Comparison of ENCODE assay signal across 1 cellular context in genomic region chr1:2413495-2414296, GRCh38.
A peak's percentile ranks its signal among the peaks of the same experiment; 100 is the strongest.
TF ChIP-seq lines count a peak whose summit lies in the region.

No MANE protein-coding gene starts in this region.

TF ChIP-seq in HepG2, 621 proteins besides CTCF, POLR2A, EP300 and RAD21 (continued from another document and continues in another):
- no peak for TF ChIP-seq ZNF318 (CRISPR knock-in tag; IDR thresholded peaks at IDR 0.05)
- peak; percentile 44; the same call in 1 of the 2 replicates for TF ChIP-seq HOXA3 (CRISPR knock-in tag; IDR thresholded peaks at IDR 0.05)
- TF ChIP-seq GATA4 (IDR thresholded peaks at IDR 0.05; ENCODE audit: borderline replicate concordance, low read depth), result no peak
- no peak for TF ChIP-seq ZNF292 (CRISPR knock-in tag; IDR thresholded peaks at IDR 0.05; ENCODE audit: borderline replicate concordance, low read depth)
- no peak for TF ChIP-seq MED13 (CRISPR knock-in tag; IDR thresholded peaks at IDR 0.05)
- no peak for TF ChIP-seq ZNF784 (CRISPR knock-in tag; IDR thresholded peaks at IDR 0.05; ENCODE audit: borderline replicate concordance)
- TF ChIP-seq ZNF761 (CRISPR knock-in tag; conservative IDR thresholded peaks at IDR 0.05), result no peak; the same call in 1 of the 2 replicates
- TF ChIP-seq PTBP1 (IDR thresholded peaks at IDR 0.05; ENCODE audit: low read depth, low read length, poor library complexity, severe bottlenecking), result peak; percentile 70
- TF ChIP-seq ZNF775 (CRISPR knock-in tag; IDR thresholded peaks at IDR 0.05; ENCODE audit: borderline replicate concordance), result peak; percentile 74; the same call in 1 of the 2 replicates
- no peak for TF ChIP-seq ARNT (IDR thresholded peaks at IDR 0.05)
- TF ChIP-seq SIN3A (IDR thresholded peaks at IDR 0.05; ENCODE audit: borderline replicate concordance, low read depth, low read length), result 0 out of 2 replicates have a peak, but pooled peaks have one; percentile 37
- TF ChIP-seq HDAC1 (CRISPR knock-in tag; IDR thresholded peaks at IDR 0.05), result peak; percentile 59; the same call in 1 of the 2 replicates
- no peak; the same call in 1 of the 2 replicates for TF ChIP-seq ZNF607 (CRISPR knock-in tag; IDR thresholded peaks at IDR 0.05; ENCODE audit: borderline replicate concordance)
- TF ChIP-seq SP4 (CRISPR knock-in tag; IDR thresholded peaks at IDR 0.05), result no peak
- peak; percentile 20; the same call in 1 of the 2 replicates for TF ChIP-seq RAD51 (IDR thresholded peaks at IDR 0.05; ENCODE audit: borderline replicate concordance)
- no peak for TF ChIP-seq HOXD1 (CRISPR knock-in tag; IDR thresholded peaks at IDR 0.05)
- no peak for TF ChIP-seq ZNF496 (CRISPR knock-in tag; IDR thresholded peaks at IDR 0.05; ENCODE audit: insufficient replicate concordance)
- no peak for TF ChIP-seq PHF5A (CRISPR knock-in tag; IDR thresholded peaks at IDR 0.05; ENCODE audit: low read depth, unreplicated experiment)
- 0 out of 2 replicates have a peak, but pooled peaks have one; percentile 18 for TF ChIP-seq ZNF780A (CRISPR knock-in tag; IDR thresholded peaks at IDR 0.05)
- TF ChIP-seq ZNF605 (CRISPR knock-in tag; IDR thresholded peaks at IDR 0.05), result peak; percentile 82
- TF ChIP-seq DMTF1 (CRISPR knock-in tag; IDR thresholded peaks at IDR 0.05), result no peak
- TF ChIP-seq HNRNPL (IDR thresholded peaks at IDR 0.05; ENCODE audit: low read depth, low read length), result peak; percentile 82
- TF ChIP-seq ZSCAN29 (CRISPR knock-in tag; conservative IDR thresholded peaks at IDR 0.05), result no peak
- no peak for TF ChIP-seq SMARCE1 (IDR thresholded peaks at IDR 0.05; ENCODE audit: borderline replicate concordance)
- peak; percentile 16; the same call in 1 of the 2 replicates for TF ChIP-seq YEATS2 (CRISPR knock-in tag; IDR thresholded peaks at IDR 0.05; ENCODE audit: borderline replicate concordance)
- TF ChIP-seq HNRNPH1 (optimal IDR thresholded peaks at IDR 0.05; ENCODE audit: low read depth, low read length), result no peak
- no peak for TF ChIP-seq ZXDC (CRISPR knock-in tag; IDR thresholded peaks at IDR 0.05)
- TF ChIP-seq ZFP37 (CRISPR knock-in tag; IDR thresholded peaks at IDR 0.05; ENCODE audit: borderline replicate concordance), result no peak
- TF ChIP-seq ZNF235 (CRISPR knock-in tag; IDR thresholded peaks at IDR 0.05; ENCODE audit: borderline replicate concordance), result peak; percentile 34; the same call in 1 of the 2 replicates
- no peak for TF ChIP-seq ZSCAN12 (CRISPR knock-in tag; IDR thresholded peaks at IDR 0.05)
- TF ChIP-seq ZC3H13 (CRISPR knock-in tag; IDR thresholded peaks at IDR 0.05), result peak; percentile 82; the same call in 1 of the 2 replicates
- peak; percentile 7; the same call in 1 of the 2 replicates for TF ChIP-seq ZBTB42 (CRISPR knock-in tag; IDR thresholded peaks at IDR 0.05)
- TF ChIP-seq ZNF850 (CRISPR knock-in tag; conservative IDR thresholded peaks at IDR 0.05), result no peak
- TF ChIP-seq ZNF768 (CRISPR knock-in tag; IDR thresholded peaks at IDR 0.05), result 0 out of 2 replicates have a peak, but pooled peaks have one; percentile 7
- no peak; the same call in 1 of the 2 replicates for TF ChIP-seq RFXAP (CRISPR knock-in tag; IDR thresholded peaks at IDR 0.05; ENCODE audit: borderline replicate concordance)
- TF ChIP-seq ZNF282 (IDR thresholded peaks at IDR 0.05; ENCODE audit: partially characterized antibody), result no peak
- no peak; the same call in 1 of the 2 replicates for TF ChIP-seq ZNF34 (CRISPR knock-in tag; IDR thresholded peaks at IDR 0.05; ENCODE audit: borderline replicate concordance)
- TF ChIP-seq ZNF580 (CRISPR knock-in tag; IDR thresholded peaks at IDR 0.05; ENCODE audit: borderline replicate concordance, low read depth), result 0 out of 2 replicates have a peak, but pooled peaks have one; percentile 16
- TF ChIP-seq TAF1 (CRISPR knock-in tag; IDR thresholded peaks at IDR 0.05), result peak; percentile 34
- no peak for TF ChIP-seq MIER2 (CRISPR knock-in tag; IDR thresholded peaks at IDR 0.05)
- TF ChIP-seq PAXIP1 (CRISPR knock-in tag; conservative IDR thresholded peaks at IDR 0.05), result 0 out of 2 replicates have a peak, but pooled peaks have one; percentile 31
- no peak for TF ChIP-seq TBX2 (CRISPR knock-in tag; IDR thresholded peaks at IDR 0.05; ENCODE audit: borderline replicate concordance)
